2 cellular contexts compared by ENCODE assay signal in the genomic region with DNA sequence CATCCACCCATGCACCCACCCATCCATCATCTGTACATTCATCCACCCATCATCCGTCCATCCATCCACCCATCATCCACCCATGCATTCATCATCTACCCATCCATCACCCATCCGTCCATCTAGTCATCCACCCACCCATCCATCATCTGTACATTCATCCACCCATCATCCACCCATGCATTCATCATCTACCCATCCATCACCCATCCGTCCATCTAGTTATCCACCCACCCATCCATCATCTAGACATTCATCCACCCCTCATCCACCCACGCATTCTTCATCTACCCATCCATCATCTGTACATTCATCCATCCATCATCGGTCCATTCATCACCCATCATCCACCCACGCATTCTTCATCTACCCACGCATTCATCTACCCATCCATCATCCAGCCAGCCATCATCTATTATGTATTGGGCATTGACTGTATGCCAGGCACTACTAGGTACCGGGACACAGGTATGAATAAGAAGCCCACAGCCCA.
TF ChIP-seq lines count a peak whose summit lies in the region.

No MANE protein-coding gene starts in this region.

TF ChIP-seq in HEK293, 187 proteins besides CTCF, POLR2A, EP300 and RAD21 (continues in another document):
- no peak for TF ChIP-seq ZNF626 (tag by site-specific recombination; IDR thresholded peaks at IDR 0.05)
- TF ChIP-seq, protein P1, sequence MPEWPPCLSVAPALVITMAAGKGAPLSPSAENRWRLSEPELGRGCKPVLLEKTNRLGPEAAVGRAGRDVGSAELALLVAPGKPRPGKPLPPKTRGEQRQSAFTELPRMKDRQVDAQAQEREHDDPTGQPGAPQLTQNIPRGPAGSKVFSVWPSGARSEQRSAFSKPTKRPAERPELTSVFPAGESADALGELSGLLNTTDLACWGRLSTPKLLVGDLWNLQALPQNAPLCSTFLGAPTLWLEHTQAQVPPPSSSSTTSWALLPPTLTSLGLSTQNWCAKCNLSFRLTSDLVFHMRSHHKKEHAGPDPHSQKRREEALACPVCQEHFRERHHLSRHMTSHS (tag by site-specific recombination; IDR thresholded peaks at IDR 0.05) = no peak
- peak; percentile 100 for TF ChIP-seq EGR2 (tag by site-specific recombination; IDR thresholded peaks at IDR 0.05; ENCODE audit: low read depth)
- TF ChIP-seq MYNN (tag by site-specific recombination; IDR thresholded peaks at IDR 0.05; ENCODE audit: borderline replicate concordance) = no peak
- TF ChIP-seq, protein P2, sequence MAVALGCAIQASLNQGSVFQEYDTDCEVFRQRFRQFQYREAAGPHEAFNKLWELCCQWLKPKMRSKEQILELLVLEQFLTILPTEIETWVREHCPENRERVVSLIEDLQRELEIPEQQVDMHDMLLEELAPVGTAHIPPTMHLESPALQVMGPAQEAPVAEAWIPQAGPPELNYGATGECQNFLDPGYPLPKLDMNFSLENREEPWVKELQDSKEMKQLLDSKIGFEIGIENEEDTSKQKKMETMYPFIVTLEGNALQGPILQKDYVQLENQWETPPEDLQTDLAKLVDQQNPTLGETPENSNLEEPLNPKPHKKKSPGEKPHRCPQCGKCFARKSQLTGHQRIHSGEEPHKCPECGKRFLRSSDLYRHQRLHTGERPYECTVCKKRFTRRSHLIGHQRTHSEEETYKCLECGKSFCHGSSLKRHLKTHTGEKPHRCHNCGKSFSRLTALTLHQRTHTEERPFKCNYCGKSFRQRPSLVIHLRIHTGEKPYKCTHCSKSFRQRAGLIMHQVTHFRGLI (tag by site-specific recombination; IDR thresholded peaks at IDR 0.05) = no peak
- no peak for TF ChIP-seq OVOL3 (tag by site-specific recombination; IDR thresholded peaks at IDR 0.05)
- peak; percentile 21 for TF ChIP-seq SP2 (tag by site-specific recombination; IDR thresholded peaks at IDR 0.05)
- no peak for TF ChIP-seq ZNF561 (tag by site-specific recombination; IDR thresholded peaks at IDR 0.05; ENCODE audit: borderline replicate concordance)
- TF ChIP-seq KLF16 (tag by site-specific recombination; IDR thresholded peaks at IDR 0.05) = no peak
- peak; percentile 99 for TF ChIP-seq ZFHX2 (tag by site-specific recombination; conservative IDR thresholded peaks at IDR 0.05)
- TF ChIP-seq ZSCAN23 (tag by site-specific recombination; IDR thresholded peaks at IDR 0.05) = no peak
- TF ChIP-seq ZNF214 (tag by site-specific recombination; IDR thresholded peaks at IDR 0.05; ENCODE audit: borderline replicate concordance) = no peak
- TF ChIP-seq YY2 (tag by site-specific recombination; IDR thresholded peaks at IDR 0.05) = no peak
- TF ChIP-seq ZNF155 (tag by site-specific recombination; IDR thresholded peaks at IDR 0.05) = no peak
- TF ChIP-seq, protein P3, sequence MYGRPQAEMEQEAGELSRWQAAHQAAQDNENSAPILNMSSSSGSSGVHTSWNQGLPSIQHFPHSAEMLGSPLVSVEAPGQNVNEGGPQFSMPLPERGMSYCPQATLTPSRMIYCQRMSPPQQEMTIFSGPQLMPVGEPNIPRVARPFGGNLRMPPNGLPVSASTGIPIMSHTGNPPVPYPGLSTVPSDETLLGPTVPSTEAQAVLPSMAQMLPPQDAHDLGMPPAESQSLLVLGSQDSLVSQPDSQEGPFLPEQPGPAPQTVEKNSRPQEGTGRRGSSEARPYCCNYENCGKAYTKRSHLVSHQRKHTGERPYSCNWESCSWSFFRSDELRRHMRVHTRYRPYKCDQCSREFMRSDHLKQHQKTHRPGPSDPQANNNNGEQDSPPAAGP (tag by site-specific recombination; IDR thresholded peaks at IDR 0.05) = no peak
- no peak for TF ChIP-seq MZF1 (tag by site-specific recombination; IDR thresholded peaks at IDR 0.05; ENCODE audit: borderline replicate concordance)
- TF ChIP-seq, protein P4, sequence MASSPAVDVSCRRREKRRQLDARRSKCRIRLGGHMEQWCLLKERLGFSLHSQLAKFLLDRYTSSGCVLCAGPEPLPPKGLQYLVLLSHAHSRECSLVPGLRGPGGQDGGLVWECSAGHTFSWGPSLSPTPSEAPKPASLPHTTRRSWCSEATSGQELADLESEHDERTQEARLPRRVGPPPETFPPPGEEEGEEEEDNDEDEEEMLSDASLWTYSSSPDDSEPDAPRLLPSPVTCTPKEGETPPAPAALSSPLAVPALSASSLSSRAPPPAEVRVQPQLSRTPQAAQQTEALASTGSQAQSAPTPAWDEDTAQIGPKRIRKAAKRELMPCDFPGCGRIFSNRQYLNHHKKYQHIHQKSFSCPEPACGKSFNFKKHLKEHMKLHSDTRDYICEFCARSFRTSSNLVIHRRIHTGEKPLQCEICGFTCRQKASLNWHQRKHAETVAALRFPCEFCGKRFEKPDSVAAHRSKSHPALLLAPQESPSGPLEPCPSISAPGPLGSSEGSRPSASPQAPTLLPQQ (tag by site-specific recombination; IDR thresholded peaks at IDR 0.05) = no peak
- no peak for TF ChIP-seq SCRT2 (tag by site-specific recombination; IDR thresholded peaks at IDR 0.05)
- TF ChIP-seq, protein P5, sequence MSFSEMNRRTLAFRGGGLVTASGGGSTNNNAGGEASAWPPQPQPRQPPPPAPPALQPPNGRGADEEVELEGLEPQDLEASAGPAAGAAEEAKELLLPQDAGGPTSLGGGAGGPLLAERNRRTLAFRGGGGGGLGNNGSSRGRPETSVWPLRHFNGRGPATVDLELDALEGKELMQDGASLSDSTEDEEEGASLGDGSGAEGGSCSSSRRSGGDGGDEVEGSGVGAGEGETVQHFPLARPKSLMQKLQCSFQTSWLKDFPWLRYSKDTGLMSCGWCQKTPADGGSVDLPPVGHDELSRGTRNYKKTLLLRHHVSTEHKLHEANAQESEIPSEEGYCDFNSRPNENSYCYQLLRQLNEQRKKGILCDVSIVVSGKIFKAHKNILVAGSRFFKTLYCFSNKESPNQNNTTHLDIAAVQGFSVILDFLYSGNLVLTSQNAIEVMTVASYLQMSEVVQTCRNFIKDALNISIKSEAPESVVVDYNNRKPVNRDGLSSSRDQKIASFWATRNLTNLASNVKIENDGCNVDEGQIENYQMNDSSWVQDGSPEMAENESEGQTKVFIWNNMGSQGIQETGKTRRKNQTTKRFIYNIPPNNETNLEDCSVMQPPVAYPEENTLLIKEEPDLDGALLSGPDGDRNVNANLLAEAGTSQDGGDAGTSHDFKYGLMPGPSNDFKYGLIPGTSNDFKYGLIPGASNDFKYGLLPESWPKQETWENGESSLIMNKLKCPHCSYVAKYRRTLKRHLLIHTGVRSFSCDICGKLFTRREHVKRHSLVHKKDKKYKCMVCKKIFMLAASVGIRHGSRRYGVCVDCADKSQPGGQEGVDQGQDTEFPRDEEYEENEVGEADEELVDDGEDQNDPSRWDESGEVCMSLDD (tag by site-specific recombination; IDR thresholded peaks at IDR 0.05) = no peak
- TF ChIP-seq ZNF366 (tag by site-specific recombination; conservative IDR thresholded peaks at IDR 0.05) = peak; percentile 95
- TF ChIP-seq KLF1 (tag by site-specific recombination; IDR thresholded peaks at IDR 0.05) = peak; percentile 63; the same call in 1 of the 2 replicates
- no peak for TF ChIP-seq ZNF433 (tag by site-specific recombination; IDR thresholded peaks at IDR 0.05; ENCODE audit: low read depth)
- no peak for TF ChIP-seq ZNF391 (tag by site-specific recombination; IDR thresholded peaks at IDR 0.05; ENCODE audit: borderline replicate concordance, low read depth)

TF ChIP-seq in K562, 482 proteins besides CTCF, POLR2A, EP300 and RAD21 (continues in another document):
- TF ChIP-seq HMGN3 (IDR thresholded peaks at IDR 0.05; ENCODE audit: borderline replicate concordance, extremely low read depth, insufficient read length, low read depth, low read length) = no peak
- TF ChIP-seq PTRF (tag; IDR thresholded peaks at IDR 0.05) = no peak
- TF ChIP-seq HNRNPH1 (optimal IDR thresholded peaks at IDR 0.05; ENCODE audit: low read depth, low read length) = no peak
- TF ChIP-seq FIP1L1 (IDR thresholded peaks at IDR 0.05; ENCODE audit: low read depth, low read length, poor library complexity, severe bottlenecking) = no peak
- TF ChIP-seq, protein P6, sequence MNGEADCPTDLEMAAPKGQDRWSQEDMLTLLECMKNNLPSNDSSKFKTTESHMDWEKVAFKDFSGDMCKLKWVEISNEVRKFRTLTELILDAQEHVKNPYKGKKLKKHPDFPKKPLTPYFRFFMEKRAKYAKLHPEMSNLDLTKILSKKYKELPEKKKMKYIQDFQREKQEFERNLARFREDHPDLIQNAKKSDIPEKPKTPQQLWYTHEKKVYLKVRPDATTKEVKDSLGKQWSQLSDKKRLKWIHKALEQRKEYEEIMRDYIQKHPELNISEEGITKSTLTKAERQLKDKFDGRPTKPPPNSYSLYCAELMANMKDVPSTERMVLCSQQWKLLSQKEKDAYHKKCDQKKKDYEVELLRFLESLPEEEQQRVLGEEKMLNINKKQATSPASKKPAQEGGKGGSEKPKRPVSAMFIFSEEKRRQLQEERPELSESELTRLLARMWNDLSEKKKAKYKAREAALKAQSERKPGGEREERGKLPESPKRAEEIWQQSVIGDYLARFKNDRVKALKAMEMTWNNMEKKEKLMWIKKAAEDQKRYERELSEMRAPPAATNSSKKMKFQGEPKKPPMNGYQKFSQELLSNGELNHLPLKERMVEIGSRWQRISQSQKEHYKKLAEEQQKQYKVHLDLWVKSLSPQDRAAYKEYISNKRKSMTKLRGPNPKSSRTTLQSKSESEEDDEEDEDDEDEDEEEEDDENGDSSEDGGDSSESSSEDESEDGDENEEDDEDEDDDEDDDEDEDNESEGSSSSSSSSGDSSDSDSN (IDR thresholded peaks at IDR 0.05; ENCODE audit: borderline replicate concordance in 1 of 2, low read depth in 2 of 2, low read length in 2 of 2) = no peak
- TF ChIP-seq KDM4B (IDR thresholded peaks at IDR 0.05; ENCODE audit: borderline replicate concordance in 2 of 2, low read depth in 1 of 2) = peak in 1 of 2 experiments; percentile 92; a peak in 1 of 4 replicates
- no peak for TF ChIP-seq TOE1 (IDR thresholded peaks at IDR 0.05; ENCODE audit: borderline replicate concordance)
- TF ChIP-seq TOE1 (CRISPR knock-in tag; IDR thresholded peaks at IDR 0.05; ENCODE audit: borderline replicate concordance, low read depth) = no peak
- TF ChIP-seq, protein P7, sequence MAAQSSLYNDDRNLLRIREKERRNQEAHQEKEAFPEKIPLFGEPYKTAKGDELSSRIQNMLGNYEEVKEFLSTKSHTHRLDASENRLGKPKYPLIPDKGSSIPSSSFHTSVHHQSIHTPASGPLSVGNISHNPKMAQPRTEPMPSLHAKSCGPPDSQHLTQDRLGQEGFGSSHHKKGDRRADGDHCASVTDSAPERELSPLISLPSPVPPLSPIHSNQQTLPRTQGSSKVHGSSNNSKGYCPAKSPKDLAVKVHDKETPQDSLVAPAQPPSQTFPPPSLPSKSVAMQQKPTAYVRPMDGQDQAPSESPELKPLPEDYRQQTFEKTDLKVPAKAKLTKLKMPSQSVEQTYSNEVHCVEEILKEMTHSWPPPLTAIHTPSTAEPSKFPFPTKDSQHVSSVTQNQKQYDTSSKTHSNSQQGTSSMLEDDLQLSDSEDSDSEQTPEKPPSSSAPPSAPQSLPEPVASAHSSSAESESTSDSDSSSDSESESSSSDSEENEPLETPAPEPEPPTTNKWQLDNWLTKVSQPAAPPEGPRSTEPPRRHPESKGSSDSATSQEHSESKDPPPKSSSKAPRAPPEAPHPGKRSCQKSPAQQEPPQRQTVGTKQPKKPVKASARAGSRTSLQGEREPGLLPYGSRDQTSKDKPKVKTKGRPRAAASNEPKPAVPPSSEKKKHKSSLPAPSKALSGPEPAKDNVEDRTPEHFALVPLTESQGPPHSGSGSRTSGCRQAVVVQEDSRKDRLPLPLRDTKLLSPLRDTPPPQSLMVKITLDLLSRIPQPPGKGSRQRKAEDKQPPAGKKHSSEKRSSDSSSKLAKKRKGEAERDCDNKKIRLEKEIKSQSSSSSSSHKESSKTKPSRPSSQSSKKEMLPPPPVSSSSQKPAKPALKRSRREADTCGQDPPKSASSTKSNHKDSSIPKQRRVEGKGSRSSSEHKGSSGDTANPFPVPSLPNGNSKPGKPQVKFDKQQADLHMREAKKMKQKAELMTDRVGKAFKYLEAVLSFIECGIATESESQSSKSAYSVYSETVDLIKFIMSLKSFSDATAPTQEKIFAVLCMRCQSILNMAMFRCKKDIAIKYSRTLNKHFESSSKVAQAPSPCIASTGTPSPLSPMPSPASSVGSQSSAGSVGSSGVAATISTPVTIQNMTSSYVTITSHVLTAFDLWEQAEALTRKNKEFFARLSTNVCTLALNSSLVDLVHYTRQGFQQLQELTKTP (IDR thresholded peaks at IDR 0.05; ENCODE audit: low read depth in 1 of 2, partially characterized antibody in 2 of 2) = no peak
- peak; percentile 98 for TF ChIP-seq ARHGAP35 (IDR thresholded peaks at IDR 0.05; ENCODE audit: partially characterized antibody)
- TF ChIP-seq ZNF436 (CRISPR knock-in tag; IDR thresholded peaks at IDR 0.05) = no peak
- no peak for TF ChIP-seq NFIC (IDR thresholded peaks at IDR 0.05)
- TF ChIP-seq TEAD4 (IDR thresholded peaks at IDR 0.05; ENCODE audit: low read length) = peak; percentile 50; the same call in 1 of the 2 replicates
- no peak for TF ChIP-seq TEAD4 (CRISPR knock-in tag; IDR thresholded peaks at IDR 0.05; ENCODE audit: borderline replicate concordance)
- peak; percentile 26; the same call in 1 of the 2 replicates for TF ChIP-seq ARID1B (IDR thresholded peaks at IDR 0.05)
- TF ChIP-seq HDAC1 (IDR thresholded peaks at IDR 0.05) = no peak; a peak in 1 of 4 replicates
- TF ChIP-seq TEAD1 (CRISPR knock-in tag; IDR thresholded peaks at IDR 0.05) = no peak
- TF ChIP-seq, protein P8, sequence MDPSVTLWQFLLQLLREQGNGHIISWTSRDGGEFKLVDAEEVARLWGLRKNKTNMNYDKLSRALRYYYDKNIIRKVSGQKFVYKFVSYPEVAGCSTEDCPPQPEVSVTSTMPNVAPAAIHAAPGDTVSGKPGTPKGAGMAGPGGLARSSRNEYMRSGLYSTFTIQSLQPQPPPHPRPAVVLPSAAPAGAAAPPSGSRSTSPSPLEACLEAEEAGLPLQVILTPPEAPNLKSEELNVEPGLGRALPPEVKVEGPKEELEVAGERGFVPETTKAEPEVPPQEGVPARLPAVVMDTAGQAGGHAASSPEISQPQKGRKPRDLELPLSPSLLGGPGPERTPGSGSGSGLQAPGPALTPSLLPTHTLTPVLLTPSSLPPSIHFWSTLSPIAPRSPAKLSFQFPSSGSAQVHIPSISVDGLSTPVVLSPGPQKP (CRISPR knock-in tag; IDR thresholded peaks at IDR 0.05) = no peak
- TF ChIP-seq POU5F1 (IDR thresholded peaks at IDR 0.05; ENCODE audit: borderline replicate concordance, low read depth, low read length, partially characterized antibody) = no peak
- no peak for TF ChIP-seq PURB (CRISPR knock-in tag; IDR thresholded peaks at IDR 0.05; ENCODE audit: low read depth)
- 0 out of 2 replicates have a peak, but pooled peaks have one; percentile 28 for TF ChIP-seq SUPT5H (IDR thresholded peaks at IDR 0.05)
- TF ChIP-seq ILF3 (IDR thresholded peaks at IDR 0.05; ENCODE audit: borderline replicate concordance) = no peak
- no peak for TF ChIP-seq NONO (IDR thresholded peaks at IDR 0.05; ENCODE audit: low read depth in 2 of 2, low read length in 1 of 2)
- peak; percentile 76; the same call in 1 of the 2 replicates for TF ChIP-seq LEF1 (IDR thresholded peaks at IDR 0.05)
- no peak for TF ChIP-seq CHCHD3 (CRISPR knock-in tag; IDR thresholded peaks at IDR 0.05)
- no peak for TF ChIP-seq MAZ (CRISPR knock-in tag; conservative IDR thresholded peaks at IDR 0.05 in 1 of 2, IDR thresholded peaks at IDR 0.05 in 1 of 2)
- TF ChIP-seq, protein P9, sequence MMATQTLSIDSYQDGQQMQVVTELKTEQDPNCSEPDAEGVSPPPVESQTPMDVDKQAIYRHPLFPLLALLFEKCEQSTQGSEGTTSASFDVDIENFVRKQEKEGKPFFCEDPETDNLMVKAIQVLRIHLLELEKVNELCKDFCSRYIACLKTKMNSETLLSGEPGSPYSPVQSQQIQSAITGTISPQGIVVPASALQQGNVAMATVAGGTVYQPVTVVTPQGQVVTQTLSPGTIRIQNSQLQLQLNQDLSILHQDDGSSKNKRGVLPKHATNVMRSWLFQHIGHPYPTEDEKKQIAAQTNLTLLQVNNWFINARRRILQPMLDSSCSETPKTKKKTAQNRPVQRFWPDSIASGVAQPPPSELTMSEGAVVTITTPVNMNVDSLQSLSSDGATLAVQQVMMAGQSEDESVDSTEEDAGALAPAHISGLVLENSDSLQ (IDR thresholded peaks at IDR 0.05) = peak; percentile 94
